In genomic region chr17:78289802-78290363, GRCh38 we compare ENCODE assay signal across 8 cellular contexts. TPM values are rescaled to one million over a fixed set of nuclear protein-coding genes. Genes with fewer than 3 reads are reported as not detected.
DNase-seq lines count a peak whose midpoint lies in the region; ATAC-seq and TF ChIP-seq lines count a peak whose summit lies in the region.

No MANE protein-coding gene starts in this region.

- no peaks in the 10 kb centered on the region for H3K27me3 Mint-ChIP-seq in activated T-cell treated with anti-CD3 and anti-CD28 coated beads, Interleukin-2, amount 50 U/mL, for 4 hours (ENCODE audit: low read depth)
- no peaks in the 10 kb centered on the region for H3K27me3 Mint-ChIP-seq in neural crest cell (ENCODE audit: low read depth)

- peaks cover 7% of the 10 kb centered on the region for H3K4me1 Mint-ChIP-seq in activated T-cell treated with anti-CD3 and anti-CD28 coated beads, Interleukin-2, amount 50 U/mL, for 4 hours (ENCODE audit: low read depth)
- H3K4me1 Mint-ChIP-seq in neural crest cell: no peaks in the 10 kb centered on the region

- no peaks in the 10 kb centered on the region for H3K9me3 ChIP-seq in Loucy (ENCODE audit: insufficient read depth, low read depth, low read length)
- no peaks in the 10 kb centered on the region for H3K9me3 ChIP-seq in Peyer's patch

- H3K27me3 ChIP-seq in Loucy (ENCODE audit: insufficient read depth, low read length, poor library complexity, severe bottlenecking) (no peaks in the 10 kb centered on the region), Peyer's patch (no peaks in the 10 kb centered on the region)

- H3K4me3 Mint-ChIP-seq in activated T-cell treated with anti-CD3 and anti-CD28 coated beads, Interleukin-2, amount 50 U/mL, for 4 hours: no peak overlapping the region
- no peak overlapping the region for H3K4me3 Mint-ChIP-seq in neural crest cell

- H3F3A ChIP-seq in Loucy (ENCODE audit: low read depth): no peaks in the 10 kb centered on the region

- no peaks in the 10 kb centered on the region for H3K9me2 ChIP-seq in Loucy (replicated peaks; ENCODE audit: low read depth, low read length)

- H3K79me2 ChIP-seq in Loucy (ENCODE audit: insufficient read depth, low read length): no peaks in the 10 kb centered on the region

- TF ChIP-seq CTCF in Loucy (conservative IDR thresholded peaks at IDR 0.05; ENCODE audit: low read length) (peak; percentile 80), Peyer's patch (IDR thresholded peaks at IDR 0.05) (peak; percentile 68 to 86 (median 83)), fibroblast of mammary gland (conservative IDR thresholded peaks at IDR 0.05; ENCODE audit: control insufficient read depth, insufficient read depth, low read depth, low read length) (peak; percentile 89), neural crest cell (conservative IDR thresholded peaks at IDR 0.05) (peak; percentile 79)

- no peak overlapping the region for H3K27ac ChIP-seq in Peyer's patch

- H3K27ac Mint-ChIP-seq in neural crest cell (ENCODE audit: unreplicated experiment): no peak overlapping the region

- DNase-seq in DMS79 (lab: John Stamatoyannopoulos, UW) (peak; percentile 22), Peyer's patch (peak; percentile 71 to 91 (median 75)), fibroblast of mammary gland (ENCODE audit: low read depth) (peak; percentile 92), neural crest cell (ENCODE audit: low read depth, low spot score) (peak; percentile 65)
- DNase-seq in activated T-cell treated with anti-CD3 and anti-CD28 coated beads, Interleukin-2, amount 50 U/mL, for 4 hours: peak; percentile 72
- DNase-seq in stimulated activated naive CD8-positive, alpha-beta T cell treated with anti-CD3 and anti-CD28 coated beads, Interleukin-15, Interleukin-2, amounts not matched to agents 100 U/mL and 50 U/mL, for 24 hours: peak; percentile 75

- H3K4me2 ChIP-seq in Loucy (ENCODE audit: low read depth, low read length, poor library complexity, severe bottlenecking): no peak overlapping the region

- H3K4me3 ChIP-seq in Loucy (ENCODE audit: low read length, poor library complexity, severe bottlenecking) (no peak overlapping the region), Peyer's patch (no peak overlapping the region), fibroblast of mammary gland (ENCODE audit: control insufficient read depth, low read depth, low read length) (no peak overlapping the region)

- H4K20me1 ChIP-seq in Loucy (ENCODE audit: insufficient read depth, low read length, poor library complexity, severe bottlenecking): no peaks in the 10 kb centered on the region

- no peak overlapping the region for H3K9ac ChIP-seq in Loucy (ENCODE audit: low read depth, low read length, poor library complexity, severe bottlenecking)

- TF ChIP-seq POLR2A in Peyer's patch (IDR thresholded peaks at IDR 0.05): peak in 1 of 2 donors; percentile 22

- H3K4me1 ChIP-seq in Loucy (ENCODE audit: insufficient read depth, low read length, poor library complexity, severe bottlenecking) (no peaks in the 10 kb centered on the region), Peyer's patch (peaks cover 0 to 7% (median 0%) of the 10 kb centered on the region in 4 donors)

- H3K36me3 Mint-ChIP-seq in activated T-cell treated with anti-CD3 and anti-CD28 coated beads, Interleukin-2, amount 50 U/mL, for 4 hours (ENCODE audit: insufficient read depth): no peaks in the 10 kb centered on the region
- no peaks in the 10 kb centered on the region for H3K36me3 Mint-ChIP-seq in neural crest cell (ENCODE audit: low read depth)

- peak overlapping the region; percentile 62; the same call in 1 of the 2 replicates for H2AFZ ChIP-seq in Loucy (ENCODE audit: low read length)

- H3K36me3 ChIP-seq in Loucy (ENCODE audit: insufficient read depth, low read length) (no peaks in the 10 kb centered on the region), Peyer's patch (no peaks in the 10 kb centered on the region)

- peak; percentile 97 to 99 for ATAC-seq in activated T-cell treated with anti-CD3 and anti-CD28 coated beads, Interleukin-2, amount 50 U/mL, for 4 hours
- peak; percentile 97 for ATAC-seq in stimulated activated naive CD8-positive, alpha-beta T cell treated with anti-CD3 and anti-CD28 coated beads, Interleukin-15, Interleukin-2, amounts not matched to agents 100 U/mL and 50 U/mL, for 24 hours
- ATAC-seq in HG02678 (IDR thresholded peaks at IDR 0.05; ENCODE audit: unreplicated experiment): no peak

- no peaks in the 10 kb centered on the region for H3K9me3 Mint-ChIP-seq in activated T-cell treated with anti-CD3 and anti-CD28 coated beads, Interleukin-2, amount 50 U/mL, for 4 hours
- H3K9me3 Mint-ChIP-seq in neural crest cell: no peaks in the 10 kb centered on the region

RNA-seq across cellular contexts. Expression of gene TMEM235, which starts 58.5 kb away (rescaled TPM):
- total RNA-seq in Peyer's patch (not detected), neural crest cell (not detected in 2 replicates)
- total RNA-seq in activated T-cell treated with anti-CD3 and anti-CD28 coated beads, Interleukin-2, amount 50 U/mL, for 4 hours: not detected

Comparison
In these comparisons a context has a peak if more than half of its experiments do, and no peak if none do; other contexts are left out.
1. DNase-seq: peak in every context shown above with its lines; median percentile 92 in fibroblast of mammary gland; 75 in Peyer's patch; 75 in stimulated activated naive CD8-positive, alpha-beta T cell treated with anti-CD3 and anti-CD28 coated beads, Interleukin-15, Interleukin-2, amounts not matched to agents 100 U/mL and 50 U/mL, for 24 hours; 72 in activated T-cell treated with anti-CD3 and anti-CD28 coated beads, Interleukin-2, amount 50 U/mL, for 4 hours; 65 in neural crest cell; 22 in DMS79.